Comparison of ENCODE assay signal across 10 cellular contexts in genomic region chr4:156972370-156972980, GRCh38. TPM values are rescaled to one million over a fixed set of nuclear protein-coding genes. Genes with fewer than 3 reads are reported as not detected.
DNase-seq lines count a peak whose midpoint lies in the region; ATAC-seq, FAIRE-seq and TF ChIP-seq lines count a peak whose summit lies in the region.
"Had no signal": no experiment of that assay in that cellular context is flagged by ENCODE, and none has a peak within 500 bp of the region (broad histone marks: within the 10 kb centered on the region; RNA-seq: fewer than 3 reads in every experiment).

No MANE protein-coding gene starts in this region.

- no peaks in the 10 kb centered on the region for H3K79me2 ChIP-seq in H1 (ENCODE audit: control insufficient read depth in 1 of 2, insufficient read depth in 2 of 2, low read length in 2 of 2)

- no peak for TF ChIP-seq RAD21 in H1 (IDR thresholded peaks at IDR 0.05 in 1 of 2, conservative IDR thresholded peaks at IDR 0.05 in 1 of 2; ENCODE audit: low read depth in 2 of 2, low read length in 2 of 2)

- H3K9me3 ChIP-seq in H1 (ENCODE audit: insufficient read depth in 2 of 2, low read depth in 1 of 2, low read length in 1 of 2): no peaks in the 10 kb centered on the region
- H3K9me3 ChIP-seq in mucosa of stomach (ENCODE audit: control insufficient read depth, low read length): no peaks in the 10 kb centered on the region
- no peaks in the 10 kb centered on the region for H3K9me3 ChIP-seq in upper lobe of right lung
- no peaks in the 10 kb centered on the region for H3K9me3 ChIP-seq in CD8-positive, alpha-beta T cell (ENCODE audit: low read length)

- peak overlapping the region; percentile 20; the same call in 1 of the 2 replicates for H2AFZ ChIP-seq in H1 (ENCODE audit: low read length)

- TF ChIP-seq CTCF in H1 (IDR thresholded peaks at IDR 0.05; ENCODE audit: control extremely low read depth in 1 of 3, insufficient read depth in 1 of 3, low read depth in 1 of 3, low read length in 3 of 3) (no peak), upper lobe of right lung (IDR thresholded peaks at IDR 0.05) (no peak)
- no peak for TF ChIP-seq CTCF in CD8-positive, alpha-beta T cell (IDR thresholded peaks at IDR 0.05)

- WGBS in H1 (ENCODE audit: extremely low coverage in 1 of 2, insufficient coverage in 1 of 2, insufficient read length in 1 of 2, insufficient replicate concordance in 2 of 2, low coverage in 1 of 2, low lambda C conversion rate in 2 of 2, missing lambda C conversion rate in 1 of 2), 2 experiments: 54% methylated on average over 8 of the region's 8 CpGs; no CpG with 5 or more reads in 1 of the 2 experiments

- TF ChIP-seq EP300 in H1 (IDR thresholded peaks at IDR 0.05; ENCODE audit: borderline replicate concordance in 1 of 2, low read depth in 2 of 2, low read length in 2 of 2): no peak

- H3K14ac ChIP-seq in H1 (ENCODE audit: insufficient read length): no peak overlapping the region

- H3K9ac ChIP-seq in H1 (replicated peaks in 1 of 4; ENCODE audit: extremely low read depth in 1 of 4, low read depth in 3 of 4, low read length in 3 of 4): no peak overlapping the region
- H3K9ac ChIP-seq in mucosa of stomach (ENCODE audit: low read length): peak overlapping the region; percentile 78
- H3K9ac ChIP-seq: BLaER1 treated with 17β-estradiol and CSF1 and Interleukin-3, amounts not matched to agents 10 nM and 100 nM had no signal

- no peaks in the 10 kb centered on the region for H3K79me1 ChIP-seq in H1 (ENCODE audit: low read depth, low read length)

- H2AK5ac ChIP-seq in H1 (ENCODE audit: low read depth, low read length): no peak overlapping the region

- peaks cover 0 to 4% of the 10 kb centered on the region in 2 donors for H3K9me3 Mint-ChIP-seq in activated T-cell treated with anti-CD3 and anti-CD28 coated beads, Interleukin-2, amount 50 U/mL, for 72 hours
- peaks cover 6% of the 10 kb centered on the region for H3K9me3 Mint-ChIP-seq in CD8-positive, alpha-beta T cell

- H4K20me1 ChIP-seq in H1 (replicated peaks in 1 of 2; ENCODE audit: control insufficient read depth in 1 of 2, insufficient read depth in 2 of 2, low read length in 2 of 2): peaks cover 0 to 5% of the 10 kb centered on the region in 2 experiments
- H4K20me1 ChIP-seq: BLaER1 treated with 17β-estradiol and CSF1 and Interleukin-3, amounts not matched to agents 10 nM and 100 nM had no signal

- H3K56ac ChIP-seq in H1 (replicated peaks; ENCODE audit: insufficient read length, low read depth, low read length): no peak overlapping the region

- intact Hi-C loops in upper lobe of right lung (cut with DNase I): no loop called here
- intact Hi-C loops in CD8-positive, alpha-beta T cell (cut with DNase I, micrococcal nuclease): no loop called here

- no peak overlapping the region for H3K4ac ChIP-seq in H1 (replicated peaks; ENCODE audit: insufficient read length, low read depth, low read length)

- peaks cover 0 to 5% (median 1%) of the 10 kb centered on the region in 4 experiments; a peak in 3 of 7 replicates for H3K27me3 ChIP-seq in H1 (replicated peaks in 1 of 4; ENCODE audit: control insufficient read depth in 3 of 4, extremely low read depth in 1 of 4, insufficient read depth in 3 of 4, low read length in 3 of 4)
- H3K27me3 ChIP-seq in mucosa of stomach (ENCODE audit: control insufficient read depth, insufficient read depth, low read length): no peaks in the 10 kb centered on the region
- no peaks in the 10 kb centered on the region for H3K27me3 ChIP-seq in upper lobe of right lung
- peaks cover 11% of the 10 kb centered on the region for H3K27me3 ChIP-seq in CD8-positive, alpha-beta T cell (ENCODE audit: insufficient read depth, low read length)

- no peak overlapping the region for H2BK120ac ChIP-seq in H1 (replicated peaks; ENCODE audit: low read depth, low read length)

- H3K4me1 ChIP-seq in H1 (replicated peaks in 1 of 4; ENCODE audit: control insufficient read depth in 3 of 4, insufficient read depth in 4 of 4, low read length in 3 of 4): peaks cover 3 to 16% (median 7%) of the 10 kb centered on the region in 4 experiments
- H3K4me1 ChIP-seq in mucosa of stomach (ENCODE audit: control insufficient read depth, insufficient read depth, low read length): peaks cover 28% of the 10 kb centered on the region
- H3K4me1 ChIP-seq in upper lobe of right lung: peaks cover 20% of the 10 kb centered on the region
- H3K4me1 ChIP-seq in CD8-positive, alpha-beta T cell (ENCODE audit: insufficient read depth, low read length): no peaks in the 10 kb centered on the region

- peaks cover 8% of the 10 kb centered on the region for H3K4me1 Mint-ChIP-seq in activated T-cell treated with anti-CD3 and anti-CD28 coated beads, Interleukin-2, amount 50 U/mL, for 72 hours (ENCODE audit: low read depth)
- peaks cover 12% of the 10 kb centered on the region for H3K4me1 Mint-ChIP-seq in CD8-positive, alpha-beta T cell (ENCODE audit: low read depth)

- peak overlapping the region; percentile 22 to 39 for H3K4me3 Mint-ChIP-seq in activated T-cell treated with anti-CD3 and anti-CD28 coated beads, Interleukin-2, amount 50 U/mL, for 72 hours
- no peak overlapping the region for H3K4me3 Mint-ChIP-seq in CD8-positive, alpha-beta T cell

- no peak overlapping the region for H3K23ac ChIP-seq in H1 (ENCODE audit: insufficient read length)

- no peak for TF ChIP-seq POLR2A in H1 (IDR thresholded peaks at IDR 0.05; ENCODE audit: control extremely low read depth in 1 of 2, low read depth in 2 of 2, low read length in 2 of 2)

- peaks cover 6% of the 10 kb centered on the region for H3K23me2 ChIP-seq in H1 (ENCODE audit: low read depth, low read length)

- no peak overlapping the region for H3K27ac Mint-ChIP-seq in activated T-cell treated with anti-CD3 and anti-CD28 coated beads, Interleukin-2, amount 50 U/mL, for 72 hours
- no peak overlapping the region for H3K27ac Mint-ChIP-seq in CD8-positive, alpha-beta T cell
- H3K27ac Mint-ChIP-seq: activated naive CD4-positive, alpha-beta T cell treated with anti-CD3 and anti-CD28 coated beads, Interleukin-2, amount 50 U/mL, for 72 hours had no signal

- H3K18ac ChIP-seq in H1 (ENCODE audit: extremely low read depth, low read length): no peak overlapping the region

- H3K36me3 Mint-ChIP-seq in activated T-cell treated with anti-CD3 and anti-CD28 coated beads, Interleukin-2, amount 50 U/mL, for 72 hours (ENCODE audit: insufficient read depth in 2 of 2): peaks cover 5 to 6% of the 10 kb centered on the region in 2 donors
- no peaks in the 10 kb centered on the region for H3K36me3 Mint-ChIP-seq in CD8-positive, alpha-beta T cell

- no peak overlapping the region for H4K5ac ChIP-seq in H1 (ENCODE audit: insufficient read length, low read depth, low read length)

- H3K4me2 ChIP-seq in H1 (ENCODE audit: insufficient read depth in 1 of 2, low read depth in 2 of 2, low read length in 2 of 2): peak overlapping the region; percentile 87 to 99

- H4K8ac ChIP-seq in H1 (ENCODE audit: extremely low read depth, insufficient read depth, low read length): no peak overlapping the region

- peak overlapping the region; percentile 65 to 74 (median 70); a peak in 7 of 8 replicates for H3K4me3 ChIP-seq in H1 (ENCODE audit: extremely low read depth in 1 of 4, insufficient read depth in 2 of 4, low read depth in 3 of 4, low read length in 4 of 4)
- peak overlapping the region; percentile 47 for H3K4me3 ChIP-seq in mucosa of stomach (ENCODE audit: low read length)
- peak overlapping the region; percentile 70 for H3K4me3 ChIP-seq in upper lobe of right lung
- no peak overlapping the region for H3K4me3 ChIP-seq in CD8-positive, alpha-beta T cell (ENCODE audit: low read depth, low read length)
- H3K4me3 ChIP-seq: BLaER1 treated with 17β-estradiol and CSF1 and Interleukin-3, amounts not matched to agents 10 nM and 100 nM had no signal

- peak; percentile 13 for FAIRE-seq in H1 (lab: Jason Lieb, UNC)

- POLR2A ChIA-PET in H1 (lab: Charles Lee; ENCODE audit: partially characterized antibody): interaction anchor here (1.0 kb wide), 1 partner anchor 227 kb away, joined by 3 read pairs; no protein-coding TSS in a partner anchor
- POLR2A ChIA-PET in CD8-positive, alpha-beta T cell (lab: Charles Lee): no interaction called here

- peaks cover 45% of the 10 kb centered on the region for H3K27me3 Mint-ChIP-seq in activated T-cell treated with anti-CD3 and anti-CD28 coated beads, Interleukin-2, amount 50 U/mL, for 72 hours (ENCODE audit: low read depth)
- peaks cover 46% of the 10 kb centered on the region for H3K27me3 Mint-ChIP-seq in CD8-positive, alpha-beta T cell (ENCODE audit: low read depth)

- H2BK12ac ChIP-seq in H1 (ENCODE audit: low read depth, low read length): no peak overlapping the region

- CTCF ChIA-PET in H1 (lab: Charles Lee; ENCODE audit: partially characterized antibody): interaction anchor here (0.6 to 1.7 kb wide), 10 partner anchors 10 to 971 kb away, joined by 3 to 8 read pairs (median 3); no protein-coding TSS in a partner anchor
- CTCF ChIA-PET in CD8-positive, alpha-beta T cell (lab: Charles Lee): no interaction called here

- no peak for DNase-seq in activated T-cell treated with anti-CD3 and anti-CD28 coated beads, Interleukin-2, amount 50 U/mL, for 72 hours
- DNase-seq in activated T-cell treated with anti-CD3 and anti-CD28 coated beads, Interleukin-2, amount 50 U/mL, for 48 hours: no peak
- no peak for DNase-seq in H1 (ENCODE audit: low read depth in 1 of 2, low spot score in 2 of 2)
- DNase-seq in upper lobe of right lung: no peak
- no peak for DNase-seq in CD8-positive, alpha-beta T cell
- DNase-seq in GOT3 (lab: John Stamatoyannopoulos, UW): no peak
- no peak for DNase-seq in activated CD4-positive, CD25-positive, alpha-beta regulatory T cell treated with anti-CD3 and anti-CD28 coated beads, Interleukin-2, amount 50 U/mL, for 72 hours

- no peak for ATAC-seq in activated T-cell treated with anti-CD3 and anti-CD28 coated beads, Interleukin-2, amount 50 U/mL, for 72 hours (replicated peaks in 1 of 2)
- ATAC-seq in upper lobe of right lung: no peak
- ATAC-seq in CD8-positive, alpha-beta T cell: no peak

- H2BK20ac ChIP-seq in H1 (ENCODE audit: low read length): no peak overlapping the region

- no peaks in the 10 kb centered on the region for H3K36me3 ChIP-seq in H1 (ENCODE audit: control insufficient read depth in 2 of 4, insufficient read depth in 4 of 4, low read length in 3 of 4)
- no peaks in the 10 kb centered on the region for H3K36me3 ChIP-seq in mucosa of stomach (ENCODE audit: control insufficient read depth, insufficient read depth, low read length)
- H3K36me3 ChIP-seq in upper lobe of right lung: no peaks in the 10 kb centered on the region
- H3K36me3 ChIP-seq in CD8-positive, alpha-beta T cell (ENCODE audit: insufficient read depth, low read length): no peaks in the 10 kb centered on the region
- H3K36me3 ChIP-seq: BLaER1 treated with 17β-estradiol and CSF1 and Interleukin-3, amounts not matched to agents 10 nM and 100 nM had no signal

- H4K91ac ChIP-seq in H1 (replicated peaks; ENCODE audit: insufficient read length, low read length): no peak overlapping the region

- H2BK5ac ChIP-seq in H1 (ENCODE audit: low read depth, low read length): no peak overlapping the region

- H3K27ac ChIP-seq in H1 (ENCODE audit: low read depth, low read length): no peak overlapping the region
- H3K27ac ChIP-seq in upper lobe of right lung: peak overlapping the region; percentile 84
- no peak overlapping the region for H3K27ac ChIP-seq in CD8-positive, alpha-beta T cell (ENCODE audit: low read depth, low read length)
- H3K27ac ChIP-seq: BLaER1 treated with 17β-estradiol and CSF1 and Interleukin-3, amounts not matched to agents 10 nM and 100 nM had no signal

- H2BK15ac ChIP-seq in H1 (ENCODE audit: low read length): no peak overlapping the region

RNA-seq across cellular contexts. Expression of gene PDGFC, which starts 0.9 kb away (rescaled TPM):
- not detected for total RNA-seq in activated T-cell treated with anti-CD3 and anti-CD28 coated beads, Interleukin-2, amount 50 U/mL, for 72 hours
- 2.1 and 2.7 TPM in 2 replicates for total RNA-seq in H1 (2021; fragmentation: NEBNext Ultra II Directional; extraction: Animal tissue kit (Norgen Biotek cat#: 25700))
- 0.46 and 0.65 TPM in 2 replicates for polyA plus RNA-seq in H1 (2011; rRNA removed)
- polyA plus RNA-seq in H1 (2011; cell fraction: cytosol; rRNA removed): 0.57 TPM
- 1.4 TPM for polyA plus RNA-seq in H1 (2011; cell fraction: nucleus; rRNA removed)
- polyA plus RNA-seq in H1 (2012, experiment 1 of 2): 0.71 to 3.5 TPM (median 2.1 TPM) in 4 replicates
- 0.30 TPM for polyA plus RNA-seq in H1 (2012, experiment 2 of 2)
- polyA plus RNA-seq in H1 (2013, experiment 1 of 2): 2.0 TPM
- 1.7 TPM for polyA plus RNA-seq in H1 (2013, experiment 2 of 2)
- polyA minus RNA-seq in H1 (2011; rRNA and poly(A)+ RNA removed): 2.7 and 2.9 TPM in 2 replicates
- 4.8 TPM for polyA minus RNA-seq in H1 (2011; cell fraction: cytosol; rRNA and poly(A)+ RNA removed)
- polyA minus RNA-seq in H1 (2011; cell fraction: nucleus; rRNA and poly(A)+ RNA removed): 5.1 TPM
- 31.3 TPM for total RNA-seq in upper lobe of right lung
- not detected for total RNA-seq in CD8-positive, alpha-beta T cell
- total RNA-seq: activated naive CD4-positive, alpha-beta T cell treated with anti-CD3 and anti-CD28 coated beads, Interleukin-2, amount 50 U/mL, for 72 hours had no signal
